Comparison of ENCODE assay signal across 1 cellular context in genomic region chr22:36221799-36222751, GRCh38.
A peak's percentile ranks its signal among the peaks of the same experiment; 100 is the strongest.
TF ChIP-seq lines count a peak whose summit lies in the region.

No MANE protein-coding gene starts in this region.

TF ChIP-seq in K562, 482 proteins besides CTCF, POLR2A, EP300 and RAD21:
- TF ChIP-seq, protein P1, sequence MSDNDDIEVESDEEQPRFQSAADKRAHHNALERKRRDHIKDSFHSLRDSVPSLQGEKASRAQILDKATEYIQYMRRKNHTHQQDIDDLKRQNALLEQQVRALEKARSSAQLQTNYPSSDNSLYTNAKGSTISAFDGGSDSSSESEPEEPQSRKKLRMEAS (CRISPR knock-in tag; IDR thresholded peaks at IDR 0.05): peak; percentile 45; the same call in 1 of the 2 replicates
- TF ChIP-seq RB1 (IDR thresholded peaks at IDR 0.05; ENCODE audit: low read depth) (peak; percentile 30; the same call in 1 of the 2 replicates), NCOA1 (IDR thresholded peaks at IDR 0.05; ENCODE audit: low read depth) (no peak), HMG20A (CRISPR knock-in tag; conservative IDR thresholded peaks at IDR 0.05) (no peak), SMC3 (conservative IDR thresholded peaks at IDR 0.05; ENCODE audit: insufficient read depth, low read depth, low read length) (peak; percentile 78), TRIM28 (IDR thresholded peaks at IDR 0.05) (no peak), ZFPM2 (CRISPR knock-in tag; IDR thresholded peaks at IDR 0.05) (no peak), FOXK2 (conservative IDR thresholded peaks at IDR 0.05 in 1 of 2, IDR thresholded peaks at IDR 0.05 in 1 of 2; ENCODE audit: low read depth in 2 of 2) (no peak), CHCHD3 (CRISPR knock-in tag; IDR thresholded peaks at IDR 0.05) (no peak), CC2D1A (IDR thresholded peaks at IDR 0.05) (0 out of 2 replicates have a peak, but pooled peaks have one; percentile 27)
- TF ChIP-seq, protein P2, sequence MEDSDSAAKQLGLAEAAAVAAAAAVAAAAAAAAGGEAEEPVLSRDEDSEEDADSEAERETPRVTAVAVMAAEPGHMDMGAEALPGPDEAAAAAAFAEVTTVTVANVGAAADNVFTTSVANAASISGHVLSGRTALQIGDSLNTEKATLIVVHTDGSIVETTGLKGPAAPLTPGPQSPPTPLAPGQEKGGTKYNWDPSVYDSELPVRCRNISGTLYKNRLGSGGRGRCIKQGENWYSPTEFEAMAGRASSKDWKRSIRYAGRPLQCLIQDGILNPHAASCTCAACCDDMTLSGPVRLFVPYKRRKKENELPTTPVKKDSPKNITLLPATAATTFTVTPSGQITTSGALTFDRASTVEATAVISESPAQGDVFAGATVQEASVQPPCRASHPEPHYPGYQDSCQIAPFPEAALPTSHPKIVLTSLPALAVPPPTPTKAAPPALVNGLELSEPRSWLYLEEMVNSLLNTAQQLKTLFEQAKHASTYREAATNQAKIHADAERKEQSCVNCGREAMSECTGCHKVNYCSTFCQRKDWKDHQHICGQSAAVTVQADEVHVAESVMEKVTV (CRISPR knock-in tag; IDR thresholded peaks at IDR 0.05): no peak; the same call in 1 of the 2 replicates
- TF ChIP-seq, protein P3, sequence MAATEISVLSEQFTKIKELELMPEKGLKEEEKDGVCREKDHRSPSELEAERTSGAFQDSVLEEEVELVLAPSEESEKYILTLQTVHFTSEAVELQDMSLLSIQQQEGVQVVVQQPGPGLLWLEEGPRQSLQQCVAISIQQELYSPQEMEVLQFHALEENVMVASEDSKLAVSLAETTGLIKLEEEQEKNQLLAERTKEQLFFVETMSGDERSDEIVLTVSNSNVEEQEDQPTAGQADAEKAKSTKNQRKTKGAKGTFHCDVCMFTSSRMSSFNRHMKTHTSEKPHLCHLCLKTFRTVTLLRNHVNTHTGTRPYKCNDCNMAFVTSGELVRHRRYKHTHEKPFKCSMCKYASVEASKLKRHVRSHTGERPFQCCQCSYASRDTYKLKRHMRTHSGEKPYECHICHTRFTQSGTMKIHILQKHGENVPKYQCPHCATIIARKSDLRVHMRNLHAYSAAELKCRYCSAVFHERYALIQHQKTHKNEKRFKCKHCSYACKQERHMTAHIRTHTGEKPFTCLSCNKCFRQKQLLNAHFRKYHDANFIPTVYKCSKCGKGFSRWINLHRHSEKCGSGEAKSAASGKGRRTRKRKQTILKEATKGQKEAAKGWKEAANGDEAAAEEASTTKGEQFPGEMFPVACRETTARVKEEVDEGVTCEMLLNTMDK (IDR thresholded peaks at IDR 0.05; ENCODE audit: borderline replicate concordance, insufficient read depth, low read depth, low read length, poor library complexity, severe bottlenecking): peak; percentile 30
